Comparison of ENCODE assay signal across 12 cellular contexts in the genomic region with DNA sequence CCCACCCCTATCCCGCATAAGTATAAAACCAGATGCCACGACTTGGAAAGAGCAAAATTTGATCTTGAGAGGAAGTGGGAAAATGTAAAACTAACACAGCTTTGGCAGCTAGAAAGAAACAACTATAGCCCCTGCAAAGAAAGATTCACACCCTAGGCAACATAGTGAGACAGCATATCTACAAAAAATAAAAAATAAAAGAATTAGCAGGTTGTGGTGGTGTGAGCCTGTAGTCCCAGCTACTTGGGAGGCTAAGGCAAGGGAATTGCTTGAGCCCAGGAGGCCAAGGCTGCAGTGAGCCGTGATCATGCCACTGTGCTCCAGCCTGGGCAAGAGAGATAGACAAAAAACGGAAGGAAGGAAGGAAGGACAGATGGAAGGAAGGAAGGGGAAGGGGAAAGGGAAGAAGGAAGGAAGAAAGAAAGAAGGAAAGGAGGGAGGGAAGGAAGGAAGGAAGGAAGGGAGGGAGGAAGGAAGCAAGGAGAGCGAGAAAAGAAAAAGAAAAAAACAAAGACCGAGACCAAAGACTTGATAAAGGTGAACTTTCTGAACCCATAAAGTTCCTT. TPM values are rescaled to one million over a fixed set of nuclear protein-coding genes. Genes with fewer than 3 reads are reported as not detected.
DNase-seq lines count a peak whose midpoint lies in the region; ATAC-seq and TF ChIP-seq lines count a peak whose summit lies in the region.
"Had no signal": no experiment of that assay in that cellular context is flagged by ENCODE, and none has a peak within 500 bp of the region (broad histone marks: within the 10 kb centered on the region; RNA-seq: fewer than 3 reads in every experiment).

No MANE protein-coding gene starts in this region.

- no peak overlapping the region for H3K9ac ChIP-seq in muscle layer of colon (ENCODE audit: low read length)

- H3K27ac ChIP-seq in muscle layer of colon (ENCODE audit: low read depth, low read length): peak overlapping the region; percentile 85
- H3K27ac ChIP-seq: HL-60 had no signal

- no peak for ATAC-seq in activated T-helper 17 cell treated with anti-CD3 and anti-CD28 coated beads, Interleukin-2, amount 50 U/mL, for 72 hours (replicated peaks)

- H3K4me3 Mint-ChIP-seq in activated naive CD4-positive, alpha-beta T cell treated with anti-CD3 and anti-CD28 coated beads, Interleukin-2, amount 50 U/mL, for 24 hours: peak overlapping the region; percentile 52
- H3K4me3 Mint-ChIP-seq in activated T-helper 17 cell treated with anti-CD3 and anti-CD28 coated beads, Interleukin-2, amount 50 U/mL, for 72 hours: peak overlapping the region; percentile 85
- no peak overlapping the region for H3K4me3 Mint-ChIP-seq in type B pancreatic cell
- H3K4me3 Mint-ChIP-seq: WTC11 had no signal

- H3K9me3 Mint-ChIP-seq in activated naive CD4-positive, alpha-beta T cell treated with anti-CD3 and anti-CD28 coated beads, Interleukin-2, amount 50 U/mL, for 24 hours: no peaks in the 10 kb centered on the region
- no peaks in the 10 kb centered on the region for H3K9me3 Mint-ChIP-seq in activated T-helper 17 cell treated with anti-CD3 and anti-CD28 coated beads, Interleukin-2, amount 50 U/mL, for 72 hours
- H3K9me3 Mint-ChIP-seq in type B pancreatic cell: no peaks in the 10 kb centered on the region
- H3K9me3 Mint-ChIP-seq: WTC11 had no signal

- H3K4me1 Mint-ChIP-seq in activated naive CD4-positive, alpha-beta T cell treated with anti-CD3 and anti-CD28 coated beads, Interleukin-2, amount 50 U/mL, for 24 hours: peaks cover 82% of the 10 kb centered on the region
- H3K4me1 Mint-ChIP-seq in activated T-helper 17 cell treated with anti-CD3 and anti-CD28 coated beads, Interleukin-2, amount 50 U/mL, for 72 hours: peaks cover 55% of the 10 kb centered on the region
- peaks cover 20% of the 10 kb centered on the region for H3K4me1 Mint-ChIP-seq in type B pancreatic cell (ENCODE audit: unreplicated experiment)

- no peak for TF ChIP-seq CTCF in type B pancreatic cell (conservative IDR thresholded peaks at IDR 0.05)

- peaks cover 68% of the 10 kb centered on the region for H3K4me1 ChIP-seq in muscle layer of colon (ENCODE audit: insufficient read depth, low read length)

- H3K4me3 ChIP-seq in muscle layer of colon (ENCODE audit: low read depth in 1 of 2, low read length in 2 of 2): no peak overlapping the region

- H3K27me3 ChIP-seq in muscle layer of colon (ENCODE audit: control insufficient read depth in 1 of 2, insufficient read depth in 2 of 2, low read length in 2 of 2): no peaks in the 10 kb centered on the region

- H3K36me3 ChIP-seq in muscle layer of colon (ENCODE audit: insufficient read depth, low read length): no peaks in the 10 kb centered on the region

- H3K36me3 Mint-ChIP-seq in activated naive CD4-positive, alpha-beta T cell treated with anti-CD3 and anti-CD28 coated beads, Interleukin-2, amount 50 U/mL, for 24 hours: no peaks in the 10 kb centered on the region
- peaks cover 7% of the 10 kb centered on the region for H3K36me3 Mint-ChIP-seq in activated T-helper 17 cell treated with anti-CD3 and anti-CD28 coated beads, Interleukin-2, amount 50 U/mL, for 72 hours (ENCODE audit: low read depth)
- no peaks in the 10 kb centered on the region for H3K36me3 Mint-ChIP-seq in type B pancreatic cell
- H3K36me3 Mint-ChIP-seq: WTC11 had no signal

- H3K9me3 ChIP-seq in muscle layer of colon (ENCODE audit: low read length): no peaks in the 10 kb centered on the region

- H3K27ac Mint-ChIP-seq in activated naive CD4-positive, alpha-beta T cell treated with anti-CD3 and anti-CD28 coated beads, Interleukin-2, amount 50 U/mL, for 24 hours: peak overlapping the region; percentile 77
- peak overlapping the region; percentile 78 for H3K27ac Mint-ChIP-seq in activated T-helper 17 cell treated with anti-CD3 and anti-CD28 coated beads, Interleukin-2, amount 50 U/mL, for 72 hours
- H3K27ac Mint-ChIP-seq in type B pancreatic cell: peak overlapping the region; percentile 58
- H3K27ac Mint-ChIP-seq: WTC11 had no signal

- DNase-seq in activated naive CD4-positive, alpha-beta T cell (lab: John Stamatoyannopoulos, UW): no peak
- DNase-seq in type B pancreatic cell (ENCODE audit: extremely low spot score, unreplicated experiment) (no peak), Kasumi-1 (lab: John Stamatoyannopoulos, UW) (no peak), D341Med (ENCODE audit: low spot score) (no peak)
- DNase-seq in effector CD4-positive, alpha-beta T cell: no peak
- DNase-seq: aorta, NCI-H1694 had no signal

- H3K27me3 Mint-ChIP-seq in activated naive CD4-positive, alpha-beta T cell treated with anti-CD3 and anti-CD28 coated beads, Interleukin-2, amount 50 U/mL, for 24 hours: no peaks in the 10 kb centered on the region
- H3K27me3 Mint-ChIP-seq in activated T-helper 17 cell treated with anti-CD3 and anti-CD28 coated beads, Interleukin-2, amount 50 U/mL, for 72 hours: no peaks in the 10 kb centered on the region
- H3K27me3 Mint-ChIP-seq in type B pancreatic cell: no peaks in the 10 kb centered on the region

RNA-seq across cellular contexts. Expression of a gene that starts 25.4 kb away (rescaled TPM):
- total RNA-seq in activated T-helper 17 cell treated with anti-CD3 and anti-CD28 coated beads, Interleukin-2, amount 50 U/mL, for 72 hours: 100 to 1,000 TPM; 155 to 209 TPM
- total RNA-seq in type B pancreatic cell (ENCODE audit: low replicate concordance): 42.3 and 58.0 TPM in 2 replicates
